In the genomic region with DNA sequence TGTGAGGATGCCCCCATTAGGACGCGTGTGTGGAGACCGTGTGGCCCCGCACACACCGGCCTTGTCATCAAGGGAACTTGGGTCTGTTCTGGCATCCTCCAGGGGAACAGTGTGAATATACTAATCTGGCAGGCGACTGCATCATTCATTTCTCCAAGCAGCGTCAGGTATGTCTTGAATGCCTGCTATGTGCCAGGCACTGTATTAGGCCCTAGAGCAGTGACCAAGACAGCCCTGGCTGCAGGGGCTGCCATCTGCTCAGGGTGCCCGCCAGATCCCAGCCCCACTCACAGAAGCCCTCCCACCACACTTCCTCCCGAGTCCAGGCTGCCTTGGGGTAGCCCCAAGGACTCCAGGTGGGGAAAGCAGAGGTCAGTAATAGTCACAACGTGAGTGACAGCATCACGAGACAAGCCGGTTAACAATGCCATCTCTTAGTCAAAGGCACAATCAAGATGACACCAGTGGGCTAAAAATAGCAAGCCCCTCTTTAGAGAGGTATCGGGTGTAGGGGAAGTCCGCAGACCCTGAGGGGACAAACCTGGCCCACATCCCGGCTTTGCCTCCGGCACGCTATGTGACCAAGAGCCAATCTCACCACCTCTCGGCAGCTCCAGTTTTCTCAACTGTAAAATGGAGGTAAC, we compare ENCODE assay signal across 1 cellular context.
TF ChIP-seq lines count a peak whose summit lies in the region.

No MANE protein-coding gene starts in this region.

TF ChIP-seq in WTC11, 78 proteins besides CTCF, POLR2A, EP300 and RAD21 (continued from another document):
- TF ChIP-seq, protein P1, sequence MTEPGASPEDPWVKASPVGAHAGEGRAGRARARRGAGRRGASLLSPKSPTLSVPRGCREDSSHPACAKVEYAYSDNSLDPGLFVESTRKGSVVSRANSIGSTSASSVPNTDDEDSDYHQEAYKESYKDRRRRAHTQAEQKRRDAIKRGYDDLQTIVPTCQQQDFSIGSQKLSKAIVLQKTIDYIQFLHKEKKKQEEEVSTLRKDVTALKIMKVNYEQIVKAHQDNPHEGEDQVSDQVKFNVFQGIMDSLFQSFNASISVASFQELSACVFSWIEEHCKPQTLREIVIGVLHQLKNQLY (CRISPR knock-in tag; IDR thresholded peaks at IDR 0.05): no peak
- no peak for TF ChIP-seq PRRX2 (CRISPR knock-in tag; IDR thresholded peaks at IDR 0.05)
- TF ChIP-seq, protein P2, sequence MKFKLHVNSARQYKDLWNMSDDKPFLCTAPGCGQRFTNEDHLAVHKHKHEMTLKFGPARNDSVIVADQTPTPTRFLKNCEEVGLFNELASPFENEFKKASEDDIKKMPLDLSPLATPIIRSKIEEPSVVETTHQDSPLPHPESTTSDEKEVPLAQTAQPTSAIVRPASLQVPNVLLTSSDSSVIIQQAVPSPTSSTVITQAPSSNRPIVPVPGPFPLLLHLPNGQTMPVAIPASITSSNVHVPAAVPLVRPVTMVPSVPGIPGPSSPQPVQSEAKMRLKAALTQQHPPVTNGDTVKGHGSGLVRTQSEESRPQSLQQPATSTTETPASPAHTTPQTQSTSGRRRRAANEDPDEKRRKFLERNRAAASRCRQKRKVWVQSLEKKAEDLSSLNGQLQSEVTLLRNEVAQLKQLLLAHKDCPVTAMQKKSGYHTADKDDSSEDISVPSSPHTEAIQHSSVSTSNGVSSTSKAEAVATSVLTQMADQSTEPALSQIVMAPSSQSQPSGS (CRISPR knock-in tag; IDR thresholded peaks at IDR 0.05; ENCODE audit: borderline replicate concordance, low read depth): no peak
- no peak for TF ChIP-seq NFE2L1 (CRISPR knock-in tag; IDR thresholded peaks at IDR 0.05)
- no peak for TF ChIP-seq HMGA2 (CRISPR knock-in tag; IDR thresholded peaks at IDR 0.05)
- no peak for TF ChIP-seq GRHL2 (CRISPR knock-in tag; IDR thresholded peaks at IDR 0.05; ENCODE audit: insufficient replicate concordance, severe bottlenecking)
- TF ChIP-seq, protein P3, sequence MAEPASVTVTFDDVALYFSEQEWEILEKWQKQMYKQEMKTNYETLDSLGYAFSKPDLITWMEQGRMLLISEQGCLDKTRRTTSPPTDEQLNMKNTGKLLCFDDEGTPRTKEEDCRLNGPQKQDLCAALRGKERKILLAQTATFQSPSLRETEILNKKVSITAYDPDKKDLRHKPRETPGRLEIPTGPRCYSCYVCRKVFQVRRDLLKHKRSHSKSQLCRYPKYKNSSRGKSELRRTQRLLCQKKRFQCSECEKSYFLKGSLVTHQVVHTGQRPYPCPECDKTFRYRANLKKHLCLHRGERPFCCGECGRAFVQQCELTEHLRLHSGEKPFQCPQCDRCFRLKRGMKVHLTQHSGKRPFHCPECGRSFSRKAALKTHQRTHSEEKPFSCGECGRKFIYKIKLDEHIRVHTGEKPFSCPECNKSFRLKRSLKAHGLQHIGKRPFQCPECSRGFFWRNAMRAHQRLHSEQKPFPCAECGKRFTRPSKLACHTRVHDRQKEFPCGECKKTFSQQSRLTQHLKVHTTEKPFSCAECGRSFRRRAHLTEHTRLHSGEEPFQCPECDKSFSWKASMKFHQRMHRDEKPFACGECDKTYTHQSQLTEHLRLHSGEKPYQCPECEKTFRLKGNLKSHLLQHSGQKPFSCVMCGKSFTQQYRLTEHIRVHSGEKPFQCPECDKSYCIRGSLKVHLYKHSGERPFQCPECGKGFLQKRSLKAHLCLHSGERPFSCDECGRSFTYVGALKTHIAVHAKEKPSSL (CRISPR knock-in tag; conservative IDR thresholded peaks at IDR 0.05): no peak
- TF ChIP-seq IRF2 (CRISPR knock-in tag; IDR thresholded peaks at IDR 0.05; ENCODE audit: borderline replicate concordance, low read depth): no peak
TF ChIP-seq in WTC11: peak in this region for 0.
